Comparison of ENCODE assay signal across 1 cellular context in genomic region chr18:79394438-79395307, GRCh38.
TF ChIP-seq lines count a peak whose summit lies in the region.

No MANE protein-coding gene starts in this region.

TF ChIP-seq in HEK293, 187 proteins besides CTCF, POLR2A, EP300 and RAD21 (continued from another document):
- peak; percentile 82 for TF ChIP-seq ZBTB10 (tag by site-specific recombination; IDR thresholded peaks at IDR 0.05)
- TF ChIP-seq ZNF514 (tag by site-specific recombination; IDR thresholded peaks at IDR 0.05), result no peak
- TF ChIP-seq ZNF175 (tag by site-specific recombination; IDR thresholded peaks at IDR 0.05), result no peak
- TF ChIP-seq ZNF704 (tag by site-specific recombination; IDR thresholded peaks at IDR 0.05), result no peak
- no peak for TF ChIP-seq ZNF621 (tag by site-specific recombination; IDR thresholded peaks at IDR 0.05)
- peak; percentile 10; the same call in 1 of the 2 replicates for TF ChIP-seq KLF1 (tag by site-specific recombination; IDR thresholded peaks at IDR 0.05)
- no peak; the same call in 1 of the 2 replicates for TF ChIP-seq ZNF692 (tag by site-specific recombination; IDR thresholded peaks at IDR 0.05)
- no peak for TF ChIP-seq REST (tag by site-specific recombination; IDR thresholded peaks at IDR 0.05)
- no peak for TF ChIP-seq ZNF837 (tag by site-specific recombination; IDR thresholded peaks at IDR 0.05)
- TF ChIP-seq GLI4 (tag by site-specific recombination; IDR thresholded peaks at IDR 0.05), result no peak
- TF ChIP-seq ZNF426 (tag by site-specific recombination; IDR thresholded peaks at IDR 0.05), result no peak
- TF ChIP-seq ZNF677 (tag by site-specific recombination; IDR thresholded peaks at IDR 0.05), result no peak
- no peak for TF ChIP-seq HOXA7 (CRISPR knock-in tag; IDR thresholded peaks at IDR 0.05; ENCODE audit: borderline replicate concordance)
- no peak for TF ChIP-seq ZNF658 (tag by site-specific recombination; IDR thresholded peaks at IDR 0.05)
- 0 out of 2 replicates have a peak, but pooled peaks have one; percentile 51 for TF ChIP-seq ZEB2 (tag by site-specific recombination; IDR thresholded peaks at IDR 0.05)
- TF ChIP-seq ZNF132 (tag by site-specific recombination; IDR thresholded peaks at IDR 0.05; ENCODE audit: borderline replicate concordance), result no peak
- peak; percentile 68 for TF ChIP-seq ZNF398 (tag by site-specific recombination; IDR thresholded peaks at IDR 0.05)
- no peak for TF ChIP-seq ZNF843 (tag by site-specific recombination; IDR thresholded peaks at IDR 0.05)
- no peak for TF ChIP-seq ZNF707 (tag by site-specific recombination; IDR thresholded peaks at IDR 0.05)
- TF ChIP-seq ZNF416 (tag by site-specific recombination; IDR thresholded peaks at IDR 0.05), result no peak
- TF ChIP-seq SCRT2 (tag by site-specific recombination; IDR thresholded peaks at IDR 0.05), result no peak
- no peak for TF ChIP-seq ZNF544 (tag by site-specific recombination; IDR thresholded peaks at IDR 0.05)
- no peak for TF ChIP-seq ZNF266 (tag by site-specific recombination; IDR thresholded peaks at IDR 0.05; ENCODE audit: low read depth)
- no peak for TF ChIP-seq ZNF146 (tag by site-specific recombination; IDR thresholded peaks at IDR 0.05)
- TF ChIP-seq ZNF645 (tag by site-specific recombination; IDR thresholded peaks at IDR 0.05), result no peak
- TF ChIP-seq KLF7 (tag by site-specific recombination; IDR thresholded peaks at IDR 0.05; ENCODE audit: borderline replicate concordance), result no peak
- TF ChIP-seq ZNF366 (tag by site-specific recombination; conservative IDR thresholded peaks at IDR 0.05), result 0 out of 2 replicates have a peak, but pooled peaks have one; percentile 24
- no peak for TF ChIP-seq ZNF394 (tag by site-specific recombination; IDR thresholded peaks at IDR 0.05; ENCODE audit: borderline replicate concordance)
- no peak for TF ChIP-seq ZNF248 (tag by site-specific recombination; IDR thresholded peaks at IDR 0.05)
- TF ChIP-seq ZNF174 (tag by site-specific recombination; IDR thresholded peaks at IDR 0.05), result no peak
- no peak for TF ChIP-seq ZNF785 (tag by site-specific recombination; IDR thresholded peaks at IDR 0.05)
- TF ChIP-seq ZNF157 (tag by site-specific recombination; IDR thresholded peaks at IDR 0.05), result no peak
- no peak; the same call in 1 of the 2 replicates for TF ChIP-seq ZBTB7A (tag by site-specific recombination; IDR thresholded peaks at IDR 0.05; ENCODE audit: low read depth)
- no peak for TF ChIP-seq ZNF202 (tag by site-specific recombination; IDR thresholded peaks at IDR 0.05; ENCODE audit: borderline replicate concordance)
- no peak for TF ChIP-seq ZNF624 (tag by site-specific recombination; IDR thresholded peaks at IDR 0.05)
- no peak for TF ChIP-seq ZNF580 (tag by site-specific recombination; IDR thresholded peaks at IDR 0.05)
- no peak for TF ChIP-seq ZNF830 (tag by site-specific recombination; IDR thresholded peaks at IDR 0.05; ENCODE audit: low read depth)
